Comparison of ENCODE assay signal across 11 cellular contexts in the genomic region with DNA sequence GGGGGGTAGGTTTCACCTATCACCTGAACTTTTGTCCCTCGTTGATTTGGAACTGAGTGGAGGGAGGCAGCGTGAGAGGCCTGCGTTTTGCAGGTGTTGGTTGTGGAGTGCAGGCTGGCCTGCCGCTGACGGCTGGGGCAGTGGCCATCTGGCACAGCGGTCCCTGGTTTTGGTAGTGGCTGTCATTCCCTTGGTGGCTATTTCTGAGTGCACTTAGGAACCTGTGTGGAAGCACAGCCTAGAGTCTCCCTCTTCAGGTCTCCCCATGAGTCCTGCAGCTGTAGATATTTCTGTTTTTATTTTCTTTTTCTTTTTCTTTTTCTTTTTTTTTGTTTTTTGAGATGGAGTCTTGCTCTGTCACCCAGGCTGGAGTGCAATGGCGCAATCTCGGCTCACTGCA.
DNase-seq lines count a peak whose midpoint lies in the region; ATAC-seq and TF ChIP-seq lines count a peak whose summit lies in the region.
"Had no signal": no experiment of that assay in that cellular context is flagged by ENCODE, and none has a peak within 500 bp of the region (broad histone marks: within the 10 kb centered on the region; RNA-seq: fewer than 3 reads in every experiment).

No MANE protein-coding gene starts in this region.

- H3K4me3 Mint-ChIP-seq in chondrocyte (ENCODE audit: unreplicated experiment): no peak overlapping the region
- H3K4me3 Mint-ChIP-seq: memory B cell had no signal

- H3K4me1 Mint-ChIP-seq in chondrocyte (ENCODE audit: low read depth): peaks cover 3% of the 10 kb centered on the region
- H3K4me1 Mint-ChIP-seq: memory B cell had no signal

- no peak overlapping the region for H3K27ac Mint-ChIP-seq in chondrocyte (ENCODE audit: unreplicated experiment)
- H3K27ac Mint-ChIP-seq: memory B cell had no signal

- no peak for TF ChIP-seq EP300 in Ishikawa (IDR thresholded peaks at IDR 0.05; ENCODE audit: borderline replicate concordance)

- peak; percentile 36 for DNase-seq in AG10803 (ENCODE audit: low read depth)
- DNase-seq in chondrocyte (ENCODE audit: low spot score): no peak
- no peak for DNase-seq in left lobe of liver (ENCODE audit: low spot score)
- DNase-seq in stimulated activated CD4-positive, alpha-beta T cell treated with anti-CD3 and anti-CD28 coated beads, Interleukin-2, amount 100 ng/mL, for 48 hours: no peak
- no peak for DNase-seq in NCI-H526 (lab: John Stamatoyannopoulos, UW)
- no peak for DNase-seq in NCI-H526 treated with DMSO at 0.1 percent for 48 hours (lab: John Stamatoyannopoulos, UW)
- no peak for DNase-seq in NCI-H774 (lab: John Stamatoyannopoulos, UW)
- DNase-seq: NCI-H446 treated with DMSO at 0.1 percent for 48 hours had no signal

- TF ChIP-seq CTCF in AG10803 (conservative IDR thresholded peaks at IDR 0.05; ENCODE audit: low read length): peak; percentile 43
- peak; percentile 73 for TF ChIP-seq CTCF in chondrocyte (IDR thresholded peaks at IDR 0.05)

- H3K4me3 ChIP-seq in AG10803 (ENCODE audit: low read length): no peak overlapping the region
- H3K4me3 ChIP-seq: skin epidermis had no signal

- H3K36me3 Mint-ChIP-seq in chondrocyte (ENCODE audit: low read depth): no peaks in the 10 kb centered on the region
- H3K36me3 Mint-ChIP-seq: memory B cell had no signal

- peak; percentile 77 for ATAC-seq in left lobe of liver

- peaks cover 2% of the 10 kb centered on the region for H3K27me3 Mint-ChIP-seq in chondrocyte (ENCODE audit: low read depth)

- TF ChIP-seq RAD21 in Ishikawa (IDR thresholded peaks at IDR 0.05; ENCODE audit: low read depth): peak; percentile 48; the same call in 1 of the 2 replicates

- no peaks in the 10 kb centered on the region for H3K9me3 Mint-ChIP-seq in chondrocyte (ENCODE audit: low read depth)
- H3K9me3 Mint-ChIP-seq: memory B cell had no signal

TF ChIP-seq in Ishikawa, 13 proteins besides CTCF, POLR2A, EP300 and RAD21:
- TF ChIP-seq, protein P1, sequence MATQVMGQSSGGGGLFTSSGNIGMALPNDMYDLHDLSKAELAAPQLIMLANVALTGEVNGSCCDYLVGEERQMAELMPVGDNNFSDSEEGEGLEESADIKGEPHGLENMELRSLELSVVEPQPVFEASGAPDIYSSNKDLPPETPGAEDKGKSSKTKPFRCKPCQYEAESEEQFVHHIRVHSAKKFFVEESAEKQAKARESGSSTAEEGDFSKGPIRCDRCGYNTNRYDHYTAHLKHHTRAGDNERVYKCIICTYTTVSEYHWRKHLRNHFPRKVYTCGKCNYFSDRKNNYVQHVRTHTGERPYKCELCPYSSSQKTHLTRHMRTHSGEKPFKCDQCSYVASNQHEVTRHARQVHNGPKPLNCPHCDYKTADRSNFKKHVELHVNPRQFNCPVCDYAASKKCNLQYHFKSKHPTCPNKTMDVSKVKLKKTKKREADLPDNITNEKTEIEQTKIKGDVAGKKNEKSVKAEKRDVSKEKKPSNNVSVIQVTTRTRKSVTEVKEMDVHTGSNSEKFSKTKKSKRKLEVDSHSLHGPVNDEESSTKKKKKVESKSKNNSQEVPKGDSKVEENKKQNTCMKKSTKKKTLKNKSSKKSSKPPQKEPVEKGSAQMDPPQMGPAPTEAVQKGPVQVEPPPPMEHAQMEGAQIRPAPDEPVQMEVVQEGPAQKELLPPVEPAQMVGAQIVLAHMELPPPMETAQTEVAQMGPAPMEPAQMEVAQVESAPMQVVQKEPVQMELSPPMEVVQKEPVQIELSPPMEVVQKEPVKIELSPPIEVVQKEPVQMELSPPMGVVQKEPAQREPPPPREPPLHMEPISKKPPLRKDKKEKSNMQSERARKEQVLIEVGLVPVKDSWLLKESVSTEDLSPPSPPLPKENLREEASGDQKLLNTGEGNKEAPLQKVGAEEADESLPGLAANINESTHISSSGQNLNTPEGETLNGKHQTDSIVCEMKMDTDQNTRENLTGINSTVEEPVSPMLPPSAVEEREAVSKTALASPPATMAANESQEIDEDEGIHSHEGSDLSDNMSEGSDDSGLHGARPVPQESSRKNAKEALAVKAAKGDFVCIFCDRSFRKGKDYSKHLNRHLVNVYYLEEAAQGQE (IDR thresholded peaks at IDR 0.05; ENCODE audit: low read depth): no peak
- TF ChIP-seq NFIC (IDR thresholded peaks at IDR 0.05): no peak
